13 cellular contexts compared by ENCODE assay signal in genomic region chr11:75403983-75404658, GRCh38. TPM values are rescaled to one million over a fixed set of nuclear protein-coding genes. Genes with fewer than 3 reads are reported as not detected.
DNase-seq lines count a peak whose midpoint lies in the region; ATAC-seq, FAIRE-seq and TF ChIP-seq lines count a peak whose summit lies in the region.
"Had no signal": no experiment of that assay in that cellular context is flagged by ENCODE, and none has a peak within 500 bp of the region (broad histone marks: within the 10 kb centered on the region; RNA-seq: fewer than 3 reads in every experiment).

No MANE protein-coding gene starts in this region.

- peaks cover 49% of the 10 kb centered on the region for H3K4me1 Mint-ChIP-seq in activated CD8-positive, alpha-beta T cell treated with anti-CD3 and anti-CD28 coated beads, Interleukin-2, amount 10 ng/mL, durations not matched to agents 7 days and 5 days (ENCODE audit: low read depth)

- intact Hi-C loops in stomach (cut with DNase I; ENCODE audit: low total_unique reads): no loop called here

- peak overlapping the region; percentile 35 for H3K27ac Mint-ChIP-seq in activated CD8-positive, alpha-beta T cell treated with anti-CD3 and anti-CD28 coated beads, Interleukin-2, amount 10 ng/mL, durations not matched to agents 7 days and 5 days

- peak overlapping the region in 2 of 11 experiments; percentile 94 to 98; a peak in 2 of 22 replicates for H3K27ac ChIP-seq in BLaER1 treated with 17β-estradiol and CSF1 and Interleukin-3, amounts not matched to agents 10 nM and 100 nM
- H3K27ac ChIP-seq in stomach (no peak overlapping the region), tibial nerve (no peak overlapping the region)
- H3K27ac ChIP-seq: heart left ventricle had no signal

- DNase-seq in GM12891 (ENCODE audit: insufficient read length, low spot score) (no peak), myocyte (ENCODE audit: low read depth) (peak; percentile 33), amygdala (lab: John Stamatoyannopoulos, UW) (no peak), stomach (no peak), tibial nerve (ENCODE audit: low spot score in 2 of 2) (no peak)
- no peak for DNase-seq in activated CD8-positive, alpha-beta T cell treated with anti-CD3 and anti-CD28 coated beads, Interleukin-2, amount 10 ng/mL, durations not matched to agents 7 days and 5 days
- DNase-seq: heart left ventricle, NCI-H1092, NCI-H226 had no signal

- peak overlapping the region in 9 of 11 experiments; percentile 1 to 98 (median 97); a peak in 14 of 22 replicates for H3K4me2 ChIP-seq in BLaER1 treated with 17β-estradiol and CSF1 and Interleukin-3, amounts not matched to agents 10 nM and 100 nM

- no peak for ATAC-seq in activated CD8-positive, alpha-beta T cell treated with anti-CD3 and anti-CD28 coated beads, Interleukin-2, amount 10 ng/mL, durations not matched to agents 7 days and 5 days
- ATAC-seq: heart left ventricle, Panc1 had no signal

- H3K4me3 Mint-ChIP-seq in activated CD8-positive, alpha-beta T cell treated with anti-CD3 and anti-CD28 coated beads, Interleukin-2, amount 10 ng/mL, durations not matched to agents 7 days and 5 days: no peak overlapping the region

- TF ChIP-seq EP300 in stomach (IDR thresholded peaks at IDR 0.05): no peak
- no peak for TF ChIP-seq EP300 in tibial nerve (IDR thresholded peaks at IDR 0.05)

- no peak for TF ChIP-seq CTCF in stomach (IDR thresholded peaks at IDR 0.05)
- no peak for TF ChIP-seq CTCF in tibial nerve (IDR thresholded peaks at IDR 0.05)

- no peaks in the 10 kb centered on the region for H3K9me3 Mint-ChIP-seq in activated CD8-positive, alpha-beta T cell treated with anti-CD3 and anti-CD28 coated beads, Interleukin-2, amount 10 ng/mL, durations not matched to agents 7 days and 5 days (ENCODE audit: insufficient read depth)
- H3K9me3 Mint-ChIP-seq: brain had no signal

- CTCF ChIA-PET in activated CD8-positive, alpha-beta T cell treated with anti-CD3 and anti-CD28 coated beads, Interleukin-2, amount 10 ng/mL, durations not matched to agents 7 days and 5 days (lab: Charles Lee): interaction anchor here (1.1 kb wide), 1 partner anchor 19 kb away, joined by 4 read pairs; no protein-coding TSS in a partner anchor

- no peak for FAIRE-seq in GM12891 (lab: Jason Lieb, UNC)
- FAIRE-seq: endometrium had no signal

- H3K9ac ChIP-seq in BLaER1 treated with 17β-estradiol and CSF1 and Interleukin-3, amounts not matched to agents 10 nM and 100 nM: peak overlapping the region; percentile 4 to 99 (median 93); a peak in 17 of 22 replicates

- H3K36me3 ChIP-seq in BLaER1 treated with 17β-estradiol and CSF1 and Interleukin-3, amounts not matched to agents 10 nM and 100 nM: peaks cover 86 to 92% (median 90%) of the 10 kb centered on the region in 11 experiments
- peaks cover 51 to 83% (median 78%) of the 10 kb centered on the region in 4 donors for H3K36me3 ChIP-seq in stomach
- H3K36me3 ChIP-seq in tibial nerve: peaks cover 0 to 68% (median 32%) of the 10 kb centered on the region in 3 donors

- peaks cover 37 to 49% (median 44%) of the 10 kb centered on the region in 10 experiments for H3K4me1 ChIP-seq in BLaER1 treated with 17β-estradiol and CSF1 and Interleukin-3, amounts not matched to agents 10 nM and 100 nM
- peaks cover 27 to 64% (median 40%) of the 10 kb centered on the region in 4 donors for H3K4me1 ChIP-seq in stomach
- peaks cover 0 to 57% (median 12%) of the 10 kb centered on the region in 4 donors for H3K4me1 ChIP-seq in tibial nerve

- H4K20me1 ChIP-seq in BLaER1 treated with 17β-estradiol and CSF1 and Interleukin-3, amounts not matched to agents 10 nM and 100 nM: peaks cover 89 to 97% (median 94%) of the 10 kb centered on the region in 11 experiments

- TF ChIP-seq POLR2A in GM12891 (IDR thresholded peaks at IDR 0.05; ENCODE audit: low read depth, low read length) (no peak), stomach (IDR thresholded peaks at IDR 0.05) (no peak), tibial nerve (IDR thresholded peaks at IDR 0.05) (no peak)

- no peaks in the 10 kb centered on the region for H3K27me3 ChIP-seq in BLaER1 treated with 17β-estradiol and CSF1 and Interleukin-3, amounts not matched to agents 10 nM and 100 nM
- H3K27me3 ChIP-seq in stomach (no peaks in the 10 kb centered on the region), tibial nerve (no peaks in the 10 kb centered on the region)
- H3K27me3 ChIP-seq: heart left ventricle had no signal

- no peak overlapping the region for H3K4me3 ChIP-seq in BLaER1 treated with 17β-estradiol and CSF1 and Interleukin-3, amounts not matched to agents 10 nM and 100 nM
- no peak overlapping the region for H3K4me3 ChIP-seq in stomach
- H3K4me3 ChIP-seq in tibial nerve: no peak overlapping the region
- H3K4me3 ChIP-seq: heart left ventricle had no signal

- 73 to 82% (median 74%) methylated on average over 15 of the region's 15 CpGs for WGBS in stomach, 5 donors
- 78 to 87% methylated on average over 15 of the region's 15 CpGs for WGBS in tibial nerve, 2 donors

- H3K36me3 Mint-ChIP-seq in activated CD8-positive, alpha-beta T cell treated with anti-CD3 and anti-CD28 coated beads, Interleukin-2, amount 10 ng/mL, durations not matched to agents 7 days and 5 days (ENCODE audit: low read depth): peaks cover 85% of the 10 kb centered on the region

- POLR2A ChIA-PET in activated CD8-positive, alpha-beta T cell treated with anti-CD3 and anti-CD28 coated beads, Interleukin-2, amount 10 ng/mL, durations not matched to agents 7 days and 5 days (lab: Charles Lee): interaction anchor here (0.9 to 1.1 kb wide), 2 partner anchors 9 to 13 kb away, joined by 3 read pairs; no protein-coding TSS in a partner anchor

- H3K9me3 ChIP-seq in BLaER1 treated with 17β-estradiol and CSF1 and Interleukin-3, amounts not matched to agents 10 nM and 100 nM (replicated peaks in 1 of 11): no peaks in the 10 kb centered on the region
- no peaks in the 10 kb centered on the region for H3K9me3 ChIP-seq in stomach
- no peaks in the 10 kb centered on the region for H3K9me3 ChIP-seq in tibial nerve
- H3K9me3 ChIP-seq: heart left ventricle had no signal

- H3K27me3 Mint-ChIP-seq in activated CD8-positive, alpha-beta T cell treated with anti-CD3 and anti-CD28 coated beads, Interleukin-2, amount 10 ng/mL, durations not matched to agents 7 days and 5 days (ENCODE audit: low read depth): no peaks in the 10 kb centered on the region

TF ChIP-seq in GM12891, 5 proteins besides CTCF, POLR2A, EP300 and RAD21:
- peak; percentile 36; the same call in 1 of the 2 replicates for TF ChIP-seq POLR2AphosphoS5 (IDR thresholded peaks at IDR 0.05; ENCODE audit: low read depth, low read length)
- no peak for TF ChIP-seq POU2F2 (IDR thresholded peaks at IDR 0.05; ENCODE audit: low read depth, low read length)
- TF ChIP-seq SPI1 (IDR thresholded peaks at IDR 0.05; ENCODE audit: low read depth, low read length): no peak

RNA-seq across cellular contexts. Expression of gene RPS3, which starts 4.8 kb away (rescaled TPM):
- polyA plus RNA-seq in GM12891 (2012; ENCODE audit: low read depth, missing spikeins): 5,804 TPM
- total RNA-seq in activated CD8-positive, alpha-beta T cell treated with anti-CD3 and anti-CD28 coated beads, Interleukin-2, amount 10 ng/mL, durations not matched to agents 7 days and 5 days: 1,000 to 10,000 TPM; 2,820 to 2,871 TPM
- total RNA-seq in myocyte (652 and 822 TPM in 2 replicates), stomach (1,000 to 10,000 TPM in 3 of 5 donors, 100 to 1,000 TPM in 2; 607 to 1,681 (median 1,272) TPM), tibial nerve (1,000 to 10,000 TPM; 1,012 to 1,395 (median 1,115) TPM)
- 1,922 TPM for polyA plus RNA-seq in myocyte (2012)
- 1,000 to 10,000 TPM; 2,719 to 3,770 (median 2,836) TPM for polyA plus RNA-seq in stomach

RNA-seq across cellular contexts. Expression of gene KLHL35, which starts 28.9 kb away (rescaled TPM):
- polyA plus RNA-seq in GM12891 (2012; ENCODE audit: low read depth, missing spikeins): 0.35 TPM
- under 1 TPM; 0.26 to 0.31 TPM for total RNA-seq in activated CD8-positive, alpha-beta T cell treated with anti-CD3 and anti-CD28 coated beads, Interleukin-2, amount 10 ng/mL, durations not matched to agents 7 days and 5 days
- total RNA-seq in myocyte: 2.6 and 4.6 TPM in 2 replicates
- 5.6 TPM for polyA plus RNA-seq in myocyte (2012)
- 1 to 10 TPM in 2 of 5 donors, under 1 TPM in 1, not detected in 2; 0.89 to 2.9 (median 1.7) TPM for total RNA-seq in stomach
- 1 to 10 TPM; 1.2 to 1.8 (median 1.8) TPM for polyA plus RNA-seq in stomach
- total RNA-seq in tibial nerve: 10 to 100 TPM in 1 of 4 donors, 1 to 10 TPM in 3; 3.0 to 11.1 (median 6.6) TPM

RNA-seq across cellular contexts. Expression of gene ARRB1, which starts 52.7 kb away (rescaled TPM):
- 1.6 TPM for polyA plus RNA-seq in GM12891 (2012; ENCODE audit: low read depth, missing spikeins)
- total RNA-seq in activated CD8-positive, alpha-beta T cell treated with anti-CD3 and anti-CD28 coated beads, Interleukin-2, amount 10 ng/mL, durations not matched to agents 7 days and 5 days: 10 to 100 TPM; 69.4 to 82.6 TPM
- total RNA-seq in myocyte: 17.2 and 23.0 TPM in 2 replicates
- polyA plus RNA-seq in myocyte (2012): 20.9 TPM
- total RNA-seq in stomach: 100 to 1,000 TPM in 1 of 5 donors, 10 to 100 TPM in 4; 44.3 to 151 (median 76.5) TPM
- 10 to 100 TPM; 18.0 to 41.2 (median 33.2) TPM for polyA plus RNA-seq in stomach
- total RNA-seq in tibial nerve: 10 to 100 TPM; 38.2 to 68.1 (median 45.8) TPM
